Comparison of ENCODE assay signal across 33 cellular contexts in genomic region chr12:66399626-66399931, GRCh38.
"Had no signal": no experiment of that assay in that cellular context is flagged by ENCODE, and none has a peak within 500 bp of the region (broad histone marks: within the 10 kb centered on the region; RNA-seq: fewer than 3 reads in every experiment).

No MANE protein-coding gene starts in this region.

- H3K4me3 Mint-ChIP-seq: activated naive CD4-positive, alpha-beta T cell treated with anti-CD3 and anti-CD28 coated beads for 36 hours; activated naive CD8-positive, alpha-beta T cell treated with anti-CD3 and anti-CD28 coated beads for 36 hours; activated T-helper 1 cell treated with anti-CD3 and anti-CD28 coated beads, Interleukin-12 subunit alpha, Interleukin-12 subunit beta, Interleukin-2, Interleukin-4 antibody, amounts not matched to agents 30 ng/mL and 10 ng/mL and 1 ng/mL, durations not matched to agents 14 hours and 24 hours and 36 hours; natural killer cell treated with Interleukin-12 subunit alpha and Interleukin-12 subunit beta and Interleukin-15 and Interleukin-18, amount 100 ng/mL, for 72 hours; T-helper 17 cell had no signal

- H3K27me3 Mint-ChIP-seq: brain had no signal

- H3K27ac Mint-ChIP-seq: activated naive CD4-positive, alpha-beta T cell treated with anti-CD3 and anti-CD28 coated beads for 36 hours; activated naive CD8-positive, alpha-beta T cell treated with anti-CD3 and anti-CD28 coated beads for 36 hours; activated T-helper 1 cell treated with anti-CD3 and anti-CD28 coated beads, Interleukin-12 subunit alpha, Interleukin-12 subunit beta, Interleukin-2, Interleukin-4 antibody, amounts not matched to agents 30 ng/mL and 10 ng/mL and 1 ng/mL, durations not matched to agents 14 hours and 24 hours and 36 hours; natural killer cell treated with Interleukin-12 subunit alpha and Interleukin-12 subunit beta and Interleukin-15 and Interleukin-18, amount 100 ng/mL, for 72 hours; T-helper 17 cell had no signal

- H3K27me3 ChIP-seq: adrenal gland, cardiac muscle cell, esophagus muscularis mucosa, foreskin keratinocyte, heart left ventricle, left lung, neutrophil, ovary, spleen, suprapubic skin, tibial artery, upper lobe of right lung had no signal

- H3K9me3 Mint-ChIP-seq: activated naive CD4-positive, alpha-beta T cell treated with anti-CD3 and anti-CD28 coated beads for 36 hours; activated naive CD8-positive, alpha-beta T cell treated with anti-CD3 and anti-CD28 coated beads for 36 hours; activated T-helper 1 cell treated with anti-CD3 and anti-CD28 coated beads, Interleukin-12 subunit alpha, Interleukin-12 subunit beta, Interleukin-2, Interleukin-4 antibody, amounts not matched to agents 30 ng/mL and 10 ng/mL and 1 ng/mL, durations not matched to agents 14 hours and 24 hours and 36 hours; natural killer cell treated with Interleukin-12 subunit alpha and Interleukin-12 subunit beta and Interleukin-15 and Interleukin-18, amount 100 ng/mL, for 72 hours had no signal

- H3K36me3 Mint-ChIP-seq: activated naive CD8-positive, alpha-beta T cell treated with anti-CD3 and anti-CD28 coated beads for 36 hours; natural killer cell treated with Interleukin-12 subunit alpha and Interleukin-12 subunit beta and Interleukin-15 and Interleukin-18, amount 100 ng/mL, for 72 hours had no signal

- H3K4me3 ChIP-seq: adrenal gland, cardiac muscle cell, esophagus muscularis mucosa, heart left ventricle, left lung, ovary, prostate gland, spleen, suprapubic skin, tibial artery, upper lobe of right lung had no signal

- DNase-seq: activated CD4-positive, alpha-beta T cell treated with anti-CD3 and anti-CD28 coated beads for 48 hours; activated CD4-positive, alpha-beta T cell treated with anti-CD3 and anti-CD28 coated beads, Interleukin-2, amount 50 U/mL, for 48 hours; activated CD8-positive, alpha-beta memory T cell treated with anti-CD3 and anti-CD28 coated beads, Interleukin-2, amount 50 U/mL, for 4 hours; activated effector memory CD4-positive, alpha-beta T cell treated with anti-CD3 and anti-CD28 coated beads, Interleukin-2, amount 50 U/mL, for 16 hours; activated naive CD4-positive, alpha-beta T cell treated with anti-CD3 and anti-CD28 coated beads for 36 hours; activated naive CD8-positive, alpha-beta T cell treated with anti-CD3 and anti-CD28 coated beads for 36 hours; activated T-cell treated with anti-CD3 and anti-CD28 coated beads, Interleukin-2, amount 50 U/mL, for 1 hour; adrenal gland; aorta; cortex of kidney; foreskin keratinocyte; heart left ventricle; left lung; mammary epithelial cell; ovary; retina; spleen; stimulated activated naive CD4-positive, alpha-beta T cell; SW 1271; T-helper 17 cell; T1000; tibial artery; upper lobe of right lung; WERI-Rb-1 had no signal

- ATAC-seq: activated CD4-positive, CD25-positive, alpha-beta regulatory T cell treated with anti-CD3 and anti-CD28 coated beads, Interleukin-2, amount 50 U/mL, for 24 hours; foreskin keratinocyte; left lung; natural killer cell treated with Interleukin-12 subunit alpha and Interleukin-12 subunit beta and Interleukin-15 and Interleukin-18, amount 100 ng/mL, for 72 hours; T-helper 17 cell; upper lobe of right lung had no signal

- H3K27ac ChIP-seq: adrenal gland, cardiac muscle cell, esophagus muscularis mucosa, foreskin keratinocyte, left lung, neutrophil, ovary, prostate gland, suprapubic skin, tibial artery, upper lobe of right lung, WERI-Rb-1 had no signal
